In genomic region chr10:94193466-94193924, GRCh38 we compare ENCODE assay signal across 1 cellular context.
TF ChIP-seq lines count a peak whose summit lies in the region.

No MANE protein-coding gene starts in this region.

TF ChIP-seq in SK-N-SH, 30 proteins besides CTCF, POLR2A, EP300 and RAD21 (continued from another document):
- TF ChIP-seq USF1 (IDR thresholded peaks at IDR 0.05; ENCODE audit: borderline replicate concordance, low read depth), result no peak
- no peak for TF ChIP-seq REST (IDR thresholded peaks at IDR 0.05; ENCODE audit: low read depth, low read length)
- no peak for TF ChIP-seq MXI1 (IDR thresholded peaks at IDR 0.05; ENCODE audit: low read depth, low read length)
- TF ChIP-seq SIN3A (IDR thresholded peaks at IDR 0.05; ENCODE audit: borderline replicate concordance, low read depth, low read length), result no peak
- TF ChIP-seq YY1 (IDR thresholded peaks at IDR 0.05; ENCODE audit: low read depth), result no peak
